ENCODE assay signal across 9 cellular contexts in genomic region chr17:7634384-7634783, GRCh38. TPM values are rescaled to one million over a fixed set of nuclear protein-coding genes. Genes with fewer than 3 reads are reported as not detected.
DNase-seq lines count a peak whose midpoint lies in the region; ATAC-seq and TF ChIP-seq lines count a peak whose summit lies in the region.
"Had no signal": no experiment of that assay in that cellular context is flagged by ENCODE, and none has a peak within 500 bp of the region (broad histone marks: within the 10 kb centered on the region; RNA-seq: fewer than 3 reads in every experiment).

No MANE protein-coding gene starts in this region.

- no peaks in the 10 kb centered on the region for H3K9me3 Mint-ChIP-seq in stimulated activated effector memory CD8-positive, alpha-beta T cell treated with anti-CD3 and anti-CD28 coated beads, Interleukin-12 subunit alpha, Interleukin-12 subunit beta, amount 100 ng/mL, for 72 hours
- no peaks in the 10 kb centered on the region for H3K9me3 Mint-ChIP-seq in T-cell
- H3K9me3 Mint-ChIP-seq: activated naive CD4-positive, alpha-beta T cell treated with anti-CD3 and anti-CD28 coated beads, Interleukin-2, amount 50 U/mL, for 72 hours had no signal

- no peaks in the 10 kb centered on the region for H3K4me1 Mint-ChIP-seq in stimulated activated effector memory CD8-positive, alpha-beta T cell treated with anti-CD3 and anti-CD28 coated beads, Interleukin-12 subunit alpha, Interleukin-12 subunit beta, amount 100 ng/mL, for 72 hours
- peaks cover 0 to 2% (median 0%) of the 10 kb centered on the region in 3 donors for H3K4me1 Mint-ChIP-seq in T-cell

- H3K27me3 ChIP-seq in RWPE2 (ENCODE audit: insufficient read depth, poor library complexity, severe bottlenecking) (no peaks in the 10 kb centered on the region), testis (no peaks in the 10 kb centered on the region)

- intact Hi-C loops in testis (cut with DNase I; ENCODE audit: low total_unique reads): no loop called here

- ATAC-seq in RWPE2 (ENCODE audit: low read depth) (no peak), T-cell (replicated peaks in 1 of 4) (no peak)
- no peak for ATAC-seq in stimulated activated effector memory CD8-positive, alpha-beta T cell treated with anti-CD3 and anti-CD28 coated beads, Interleukin-12 subunit alpha, Interleukin-12 subunit beta, amount 100 ng/mL, for 72 hours

- no peak for TF ChIP-seq POLR2A in testis (IDR thresholded peaks at IDR 0.05)

- H3K4me1 ChIP-seq in RWPE2 (ENCODE audit: insufficient read depth, poor library complexity, severe bottlenecking) (no peaks in the 10 kb centered on the region), testis (peaks cover 7% of the 10 kb centered on the region)

- TF ChIP-seq CTCF in GM12872 (IDR thresholded peaks at IDR 0.05; ENCODE audit: insufficient read depth, low read depth, low read length): peak; percentile 48
- TF ChIP-seq CTCF in RWPE2 (IDR thresholded peaks at IDR 0.05; ENCODE audit: poor library complexity, severe bottlenecking): peak; percentile 24
- TF ChIP-seq CTCF in testis (IDR thresholded peaks at IDR 0.05): peak; percentile 21 to 37 (median 25)

- WGBS in testis, 2 donors: 41 to 42% methylated on average over 5 of the region's 5 CpGs

- peak; percentile 26 for DNase-seq in A172 (ENCODE audit: low spot score)
- DNase-seq in RWPE2 (ENCODE audit: low spot score): no peak
- peak; percentile 57 for DNase-seq in foreskin melanocyte
- DNase-seq in testis: peak; percentile 64
- no peak for DNase-seq in SIG-M5 (lab: John Stamatoyannopoulos, UW)
- no peak for DNase-seq in stimulated activated effector memory CD8-positive, alpha-beta T cell treated with anti-CD3 and anti-CD28 coated beads, Interleukin-12 subunit alpha, Interleukin-12 subunit beta, amount 100 ng/mL, for 72 hours (ENCODE audit: low spot score in 2 of 2)
- no peak for DNase-seq in T-cell

- H3K27me3 Mint-ChIP-seq in T-cell: peaks cover 0 to 2% of the 10 kb centered on the region in 2 donors

- no peaks in the 10 kb centered on the region for H3K36me3 ChIP-seq in RWPE2 (ENCODE audit: low read depth)
- no peaks in the 10 kb centered on the region for H3K36me3 ChIP-seq in testis (ENCODE audit: low read depth, missing control alignments)

- H3K4me3 ChIP-seq in RWPE2 (ENCODE audit: severe bottlenecking) (no peak overlapping the region), testis (no peak overlapping the region)

- CTCF ChIA-PET in T-cell (lab: Charles Lee): interaction anchor here in 1 of 2 donors (1.2 kb wide), 1 partner anchor 53 kb away, joined by 3 read pairs; the partner anchor contains the start of gene TP53

- POLR2A ChIA-PET in T-cell (lab: Charles Lee): no interaction called here

- no peaks in the 10 kb centered on the region for H3K36me3 Mint-ChIP-seq in stimulated activated effector memory CD8-positive, alpha-beta T cell treated with anti-CD3 and anti-CD28 coated beads, Interleukin-12 subunit alpha, Interleukin-12 subunit beta, amount 100 ng/mL, for 72 hours
- H3K36me3 Mint-ChIP-seq in T-cell: no peaks in the 10 kb centered on the region
- H3K36me3 Mint-ChIP-seq: activated naive CD4-positive, alpha-beta T cell treated with anti-CD3 and anti-CD28 coated beads, Interleukin-2, amount 50 U/mL, for 72 hours had no signal

- H3K27ac Mint-ChIP-seq in stimulated activated effector memory CD8-positive, alpha-beta T cell treated with anti-CD3 and anti-CD28 coated beads, Interleukin-12 subunit alpha, Interleukin-12 subunit beta, amount 100 ng/mL, for 72 hours: no peak overlapping the region
- H3K27ac Mint-ChIP-seq in T-cell: no peak overlapping the region
- H3K27ac Mint-ChIP-seq: activated naive CD4-positive, alpha-beta T cell treated with anti-CD3 and anti-CD28 coated beads, Interleukin-2, amount 50 U/mL, for 72 hours had no signal

- H3K4me3 Mint-ChIP-seq in stimulated activated effector memory CD8-positive, alpha-beta T cell treated with anti-CD3 and anti-CD28 coated beads, Interleukin-12 subunit alpha, Interleukin-12 subunit beta, amount 100 ng/mL, for 72 hours: no peak overlapping the region
- no peak overlapping the region for H3K4me3 Mint-ChIP-seq in T-cell

- no peak overlapping the region for H3K27ac ChIP-seq in RWPE2 (ENCODE audit: poor library complexity, severe bottlenecking)
- H3K27ac ChIP-seq in testis: no peak overlapping the region

- no peaks in the 10 kb centered on the region for H3K9me3 ChIP-seq in RWPE2 (ENCODE audit: severe bottlenecking)
- no peaks in the 10 kb centered on the region for H3K9me3 ChIP-seq in testis

RNA-seq across cellular contexts. Expression of gene SHBG, which starts 4.4 kb away (rescaled TPM):
- total RNA-seq in A172 (2014; rRNA removed; shearing (Covaris generic)): 2.8 TPM in 1 of 2 replicates, not detected in the other
- total RNA-seq in testis: 1 to 10 TPM; 3.2 to 6.1 TPM
- 17.8 TPM for polyA plus RNA-seq in testis (ENCODE audit: insufficient read depth, low read depth, low replicate concordance)
- total RNA-seq in T-cell: not detected

RNA-seq across cellular contexts. Expression of gene SAT2, which starts 6.8 kb away (rescaled TPM):
- total RNA-seq in A172 (2014; rRNA removed; shearing (Covaris generic)): 64.0 and 77.4 TPM in 2 replicates
- total RNA-seq in testis (100 to 1,000 TPM; 108 to 112 TPM), T-cell (10 to 100 TPM; 53.2 to 68.8 (median 58.5) TPM)
- polyA plus RNA-seq in testis (ENCODE audit: insufficient read depth, low read depth, low replicate concordance): 128 TPM

RNA-seq across cellular contexts. Expression of gene ATP1B2, which starts 16.3 kb away (rescaled TPM):
- total RNA-seq in A172 (2014; rRNA removed; shearing (Covaris generic)): not detected in 2 replicates
- 10 to 100 TPM in 1 of 2 donors, 1 to 10 TPM in 1; 6.1 to 11.6 TPM for total RNA-seq in testis
- polyA plus RNA-seq in testis (ENCODE audit: insufficient read depth, low read depth, low replicate concordance): 10.1 TPM
- under 1 TPM in 4 of 5 donors, not detected in 1; 0.07 to 0.57 (median 0.43) TPM for total RNA-seq in T-cell

RNA-seq across cellular contexts. Expression of gene FXR2, which starts 19.7 kb away (rescaled TPM):
- total RNA-seq in A172 (2014; rRNA removed; shearing (Covaris generic)): 61.1 and 76.5 TPM in 2 replicates
- total RNA-seq in testis (10 to 100 TPM; 53.8 to 60.3 TPM), T-cell (10 to 100 TPM; 25.4 to 44.7 (median 40.5) TPM)
- polyA plus RNA-seq in testis (ENCODE audit: insufficient read depth, low read depth, low replicate concordance): 76.0 TPM

RNA-seq across cellular contexts. Expression of gene SOX15, which starts 44.5 kb away (rescaled TPM):
- 2.0 and 7.2 TPM in 2 replicates for total RNA-seq in A172 (2014; rRNA removed; shearing (Covaris generic))
- total RNA-seq in testis: 1 to 10 TPM; 2.8 to 4.0 TPM
- polyA plus RNA-seq in testis (ENCODE audit: insufficient read depth, low read depth, low replicate concordance): 2.6 TPM
- 1 to 10 TPM in 2 of 5 donors, under 1 TPM in 1, not detected in 2; 0.70 to 1.2 (median 1.1) TPM for total RNA-seq in T-cell

Comparison
In these comparisons a context has a peak if more than half of its experiments do, and no peak if none do; other contexts are left out.
1. DNase-seq: peak in A172 (single experiment), foreskin melanocyte (single experiment) and testis (single experiment); none in RWPE2 (single experiment), SIG-M5 (single experiment), stimulated activated effector memory CD8-positive, alpha-beta T cell treated with anti-CD3 and anti-CD28 coated beads, Interleukin-12 subunit alpha, Interleukin-12 subunit beta, amount 100 ng/mL, for 72 hours (0 of 2) and T-cell (0 of 34).
2. Peak in every context shown above with its lines, with median percentiles within 50 percentile points of each other: CTCF ChIP-seq.